25 cellular contexts compared by ENCODE assay signal in genomic region chr17:16135461-16135860, GRCh38.
DNase-seq lines count a peak whose midpoint lies in the region; ATAC-seq lines count a peak whose summit lies in the region.
"Had no signal": no experiment of that assay in that cellular context is flagged by ENCODE, and none has a peak within 500 bp of the region (broad histone marks: within the 10 kb centered on the region; RNA-seq: fewer than 3 reads in every experiment).

No MANE protein-coding gene starts in this region.

- no peak overlapping the region for H2AFZ ChIP-seq in GM23248
- H2AFZ ChIP-seq: GM23338 had no signal

- no peaks in the 10 kb centered on the region for H3K9me2 ChIP-seq in GM23248 (ENCODE audit: insufficient read depth)

- ATAC-seq in CD4-positive, CD25-positive, alpha-beta regulatory T cell (ENCODE audit: low read depth in 2 of 2) = no peak
- ATAC-seq in HG02938 (IDR thresholded peaks at IDR 0.05; ENCODE audit: unreplicated experiment) (no peak), GM21576 (IDR thresholded peaks at IDR 0.05; ENCODE audit: unreplicated experiment) (no peak)
- ATAC-seq: GM23338 had no signal

- no peak overlapping the region for H3K4me3 Mint-ChIP-seq in CD4-positive, CD25-positive, alpha-beta regulatory T cell
- H3K4me3 Mint-ChIP-seq: CD14-positive monocyte, GM23338, H9, IgD-negative memory B cell had no signal

- peaks cover 35% of the 10 kb centered on the region for H3K36me3 Mint-ChIP-seq in CD4-positive, CD25-positive, alpha-beta regulatory T cell
- H3K36me3 Mint-ChIP-seq: IgD-negative memory B cell had no signal

- in situ Hi-C loops in GM23248 (cut with MboI) = no loop called here

- H3K4me3 ChIP-seq in CD4-positive, CD25-positive, alpha-beta regulatory T cell (ENCODE audit: low read depth, low read length) = no peak overlapping the region
- H3K4me3 ChIP-seq in GM23248 = no peak overlapping the region
- H3K4me3 ChIP-seq: GM23338, SJSA1 had no signal

- no peak overlapping the region for H3K4me2 ChIP-seq in GM23248 (ENCODE audit: unreplicated experiment)
- H3K4me2 ChIP-seq: GM23338, KMS-11 had no signal

- H3K4me1 ChIP-seq in CD4-positive, CD25-positive, alpha-beta regulatory T cell (ENCODE audit: control insufficient read depth, insufficient read depth, low read length, poor library complexity, severe bottlenecking) = no peaks in the 10 kb centered on the region
- no peaks in the 10 kb centered on the region for H3K4me1 ChIP-seq in GM23248 (ENCODE audit: insufficient read depth)
- H3K4me1 ChIP-seq: BE2C, SJSA1 had no signal

- H3K27ac ChIP-seq in CD4-positive, CD25-positive, alpha-beta regulatory T cell (ENCODE audit: insufficient read depth, low read length, poor library complexity, severe bottlenecking) = no peak overlapping the region
- H3K27ac ChIP-seq in GM23248 = no peak overlapping the region
- H3K27ac ChIP-seq: KMS-11, SJSA1 had no signal

- H3K9me3 Mint-ChIP-seq in CD4-positive, CD25-positive, alpha-beta regulatory T cell = no peaks in the 10 kb centered on the region
- H3K9me3 Mint-ChIP-seq: GM23338, H9, IgD-negative memory B cell had no signal

- no peaks in the 10 kb centered on the region for H3F3A ChIP-seq in GM23248 (ENCODE audit: insufficient read depth)

- peaks cover 0 to 10% (median 7%) of the 10 kb centered on the region in 4 donors for H3K4me1 Mint-ChIP-seq in CD4-positive, CD25-positive, alpha-beta regulatory T cell
- H3K4me1 Mint-ChIP-seq: CD14-positive monocyte, GM23338, H9, IgD-negative memory B cell had no signal

- peaks cover 13% of the 10 kb centered on the region for H3K79me2 ChIP-seq in GM23248 (ENCODE audit: insufficient read depth)

- H3K9me3 ChIP-seq in CD4-positive, CD25-positive, alpha-beta regulatory T cell (ENCODE audit: control insufficient read depth in 2 of 2, low read length in 2 of 2) = no peaks in the 10 kb centered on the region
- no peaks in the 10 kb centered on the region for H3K9me3 ChIP-seq in GM23248 (ENCODE audit: low read depth)
- H3K9me3 ChIP-seq: BE2C, SJSA1 had no signal

- WGBS in GM23248 (ENCODE audit: low coverage in 1 of 2, low lambda C conversion rate in 2 of 2, missing lambda C conversion rate in 2 of 2), 2 experiments = 85 to 87% methylated on average over 5 of the region's 5 CpGs

- H3K9ac ChIP-seq in GM23248 = no peak overlapping the region
- H3K9ac ChIP-seq: KMS-11 had no signal

- H3K36me3 ChIP-seq in CD4-positive, CD25-positive, alpha-beta regulatory T cell (ENCODE audit: control insufficient read depth, insufficient read depth, low read length) = peaks cover 69% of the 10 kb centered on the region
- peaks cover 41% of the 10 kb centered on the region for H3K36me3 ChIP-seq in GM23248 (ENCODE audit: low read depth)

- H3K27ac Mint-ChIP-seq in CD4-positive, CD25-positive, alpha-beta regulatory T cell = peak overlapping the region in 2 of 3 donors; percentile 26 to 56
- H3K27ac Mint-ChIP-seq: GM23338 had no signal

- no peak for DNase-seq in CD4-positive, CD25-positive, alpha-beta regulatory T cell
- DNase-seq in GM23248 = peak; percentile 3
- DNase-seq in amniotic epithelial cell (ENCODE audit: low read depth) = peak; percentile 68
- DNase-seq in iris pigment epithelial cell (ENCODE audit: low read depth) = peak; percentile 64
- DNase-seq in middle frontal gyrus (ENCODE audit: extremely low spot score, low spot score) = no peak
- DNase-seq: BE2C, DMS153, DND-41, H9, MM.1S, NCI-H1048, NCI-H1417, NCI-H1694, NCI-H2029 treated with DMSO at 0.1 percent for 48 hours, NCI-H446 treated with DMSO at 0.1 percent for 48 hours, NCI-H526 treated with DMSO at 0.1 percent for 48 hours, Right ventricle myocardium superior, RPMI8226 had no signal

- no peaks in the 10 kb centered on the region for H4K20me1 ChIP-seq in GM23248 (ENCODE audit: insufficient read depth)

- no peaks in the 10 kb centered on the region for H3K27me3 ChIP-seq in CD4-positive, CD25-positive, alpha-beta regulatory T cell (ENCODE audit: control insufficient read depth, insufficient read depth, low read length)
- H3K27me3 ChIP-seq in GM23248 (replicated peaks; ENCODE audit: insufficient read depth) = no peaks in the 10 kb centered on the region
- H3K27me3 ChIP-seq: BE2C, SJSA1 had no signal

- no peaks in the 10 kb centered on the region for H3K27me3 Mint-ChIP-seq in CD4-positive, CD25-positive, alpha-beta regulatory T cell
- H3K27me3 Mint-ChIP-seq: IgD-negative memory B cell had no signal

Comparison
In these comparisons a context has a peak if more than half of its experiments do, and no peak if none do; other contexts are left out.
1. DNase-seq: peak in GM23248 (single experiment), amniotic epithelial cell (single experiment) and iris pigment epithelial cell (single experiment); none in CD4-positive, CD25-positive, alpha-beta regulatory T cell (0 of 3) and middle frontal gyrus (single experiment).